ENCODE assay signal across 18 cellular contexts in genomic region chr7:152014722-152015121, GRCh38. TPM values are rescaled to one million over a fixed set of nuclear protein-coding genes. Genes with fewer than 3 reads are reported as not detected.
DNase-seq lines count a peak whose midpoint lies in the region; ATAC-seq and TF ChIP-seq lines count a peak whose summit lies in the region.
"Had no signal": no experiment of that assay in that cellular context is flagged by ENCODE, and none has a peak within 500 bp of the region (broad histone marks: within the 10 kb centered on the region; RNA-seq: fewer than 3 reads in every experiment).

No MANE protein-coding gene starts in this region.

- H3K9me3 Mint-ChIP-seq in stimulated activated naive CD8-positive, alpha-beta T cell treated with anti-CD3 and anti-CD28 coated beads, Interleukin-15, Interleukin-2, amounts not matched to agents 100 ng/mL and 50 ng/mL, for 24 hours, result no peaks in the 10 kb centered on the region
- peaks cover 0 to 6% of the 10 kb centered on the region in 2 donors for H3K9me3 Mint-ChIP-seq in stimulated activated naive CD8-positive, alpha-beta T cell treated with anti-CD3 and anti-CD28 coated beads, Interleukin-15, amount 100 ng/mL, for 72 hours
- H3K9me3 Mint-ChIP-seq: CD4-positive, alpha-beta T cell had no signal

- no peaks in the 10 kb centered on the region for H3K27me3 Mint-ChIP-seq in stimulated activated naive CD8-positive, alpha-beta T cell treated with anti-CD3 and anti-CD28 coated beads, Interleukin-15, Interleukin-2, amounts not matched to agents 100 ng/mL and 50 ng/mL, for 24 hours
- no peaks in the 10 kb centered on the region for H3K27me3 Mint-ChIP-seq in stimulated activated naive CD8-positive, alpha-beta T cell treated with anti-CD3 and anti-CD28 coated beads, Interleukin-15, amount 100 ng/mL, for 72 hours

- no peaks in the 10 kb centered on the region for H3K36me3 Mint-ChIP-seq in stimulated activated naive CD8-positive, alpha-beta T cell treated with anti-CD3 and anti-CD28 coated beads, Interleukin-15, Interleukin-2, amounts not matched to agents 100 ng/mL and 50 ng/mL, for 24 hours (ENCODE audit: low read depth)

- H3K4me3 ChIP-seq in liver (ENCODE audit: low read depth in 1 of 3, low read length in 3 of 3) (no peak overlapping the region), stomach (no peak overlapping the region)
- H3K4me3 ChIP-seq: A549 had no signal

- TF ChIP-seq POLR2A in stomach (IDR thresholded peaks at IDR 0.05), result no peak

- H3K27me3 ChIP-seq in liver (ENCODE audit: control insufficient read depth in 4 of 4, insufficient read depth in 4 of 4, low read length in 3 of 4) (no peaks in the 10 kb centered on the region), stomach (no peaks in the 10 kb centered on the region)

- no peak overlapping the region for H3K4me3 Mint-ChIP-seq in stimulated activated naive CD8-positive, alpha-beta T cell treated with anti-CD3 and anti-CD28 coated beads, Interleukin-15, Interleukin-2, amounts not matched to agents 100 ng/mL and 50 ng/mL, for 24 hours
- H3K4me3 Mint-ChIP-seq in stimulated activated naive CD8-positive, alpha-beta T cell treated with anti-CD3 and anti-CD28 coated beads, Interleukin-15, amount 100 ng/mL, for 72 hours, result no peak overlapping the region
- H3K4me3 Mint-ChIP-seq: CD4-positive, alpha-beta T cell; H9 had no signal

- H3K36me3 ChIP-seq in liver (ENCODE audit: control insufficient read depth in 4 of 4, insufficient read depth in 3 of 4, low read depth in 1 of 4, low read length in 3 of 4) (no peaks in the 10 kb centered on the region), stomach (no peaks in the 10 kb centered on the region)

- H3K4me1 ChIP-seq in liver (ENCODE audit: control insufficient read depth in 4 of 4, insufficient read depth in 4 of 4, low read length in 3 of 4) (no peaks in the 10 kb centered on the region), stomach (no peaks in the 10 kb centered on the region)
- H3K4me1 ChIP-seq: A549, Caco-2 had no signal

- peak overlapping the region; percentile 3 for H3K27ac Mint-ChIP-seq in stimulated activated naive CD8-positive, alpha-beta T cell treated with anti-CD3 and anti-CD28 coated beads, Interleukin-15, Interleukin-2, amounts not matched to agents 100 ng/mL and 50 ng/mL, for 24 hours
- no peak overlapping the region for H3K27ac Mint-ChIP-seq in stimulated activated naive CD8-positive, alpha-beta T cell treated with anti-CD3 and anti-CD28 coated beads, Interleukin-15, amount 100 ng/mL, for 72 hours
- H3K27ac Mint-ChIP-seq: CD4-positive, alpha-beta T cell had no signal

- no peak for ATAC-seq in stimulated activated naive CD8-positive, alpha-beta T cell treated with anti-CD3 and anti-CD28 coated beads, Interleukin-15, amount 100 ng/mL, for 72 hours
- ATAC-seq: A549 had no signal

- H3K9ac ChIP-seq in liver (ENCODE audit: low read depth in 1 of 2, low read length in 2 of 2), result no peak overlapping the region

- intact Hi-C loops in stomach (cut with DNase I; ENCODE audit: low total_unique reads), result no loop called here

- no peak for TF ChIP-seq EP300 in stomach (IDR thresholded peaks at IDR 0.05)

- no peak for DNase-seq in stimulated activated naive CD8-positive, alpha-beta T cell treated with anti-CD3 and anti-CD28 coated beads, Interleukin-15, amount 100 ng/mL, for 72 hours
- DNase-seq in NCI-H774 (lab: John Stamatoyannopoulos, UW), result peak; percentile 42
- peak; percentile 34 for DNase-seq in stomach
- no peak for DNase-seq in NOMO-1 treated with DMSO at 0.1 percent for 48 hours (lab: John Stamatoyannopoulos, UW; ENCODE audit: unreplicated experiment)
- no peak for DNase-seq in stimulated activated CD4-positive, alpha-beta T cell treated with anti-CD3 and anti-CD28 coated beads, Interleukin-15, amount 100 ng/mL, for 24 hours
- DNase-seq in medulla oblongata (ENCODE audit: extremely low spot score), result no peak
- DNase-seq: AML-193; Caco-2; CD4-positive, alpha-beta T cell; DMS79 treated with DMSO at 0.1 percent for 48 hours; GF-D8; H9 had no signal

- no peak overlapping the region for H3K27ac ChIP-seq in liver (ENCODE audit: low read depth in 1 of 2, low read length in 2 of 2)
- H3K27ac ChIP-seq in stomach, result peak overlapping the region in 1 of 5 donors; percentile 45
- H3K27ac ChIP-seq: A549, C4-2B had no signal

- no peak for TF ChIP-seq CTCF in liver (IDR thresholded peaks at IDR 0.05; ENCODE audit: low read depth, low read length, missing input control)
- TF ChIP-seq CTCF in stomach (IDR thresholded peaks at IDR 0.05), result no peak

- no peaks in the 10 kb centered on the region for H3K4me1 Mint-ChIP-seq in stimulated activated naive CD8-positive, alpha-beta T cell treated with anti-CD3 and anti-CD28 coated beads, Interleukin-15, Interleukin-2, amounts not matched to agents 100 ng/mL and 50 ng/mL, for 24 hours (ENCODE audit: low read depth)
- no peaks in the 10 kb centered on the region for H3K4me1 Mint-ChIP-seq in stimulated activated naive CD8-positive, alpha-beta T cell treated with anti-CD3 and anti-CD28 coated beads, Interleukin-15, amount 100 ng/mL, for 72 hours
- H3K4me1 Mint-ChIP-seq: H9 had no signal

- H3K9me3 ChIP-seq in liver (ENCODE audit: control insufficient read depth in 4 of 4, low read length in 3 of 4) (no peaks in the 10 kb centered on the region), stomach (no peaks in the 10 kb centered on the region)

- peak in 1 of 2 donors; percentile 21 for TF ChIP-seq RAD21 in liver (IDR thresholded peaks at IDR 0.05)

- WGBS in liver, result 45% methylated on average over 5 of the region's 5 CpGs
- WGBS in stomach, 5 donors, result 31 to 45% (median 38%) methylated on average over 5 of the region's 5 CpGs

TF ChIP-seq in liver, 16 proteins besides CTCF, POLR2A, EP300 and RAD21:
- TF ChIP-seq RXRA (IDR thresholded peaks at IDR 0.05) (peak; percentile 29 to 56), SP1 (IDR thresholded peaks at IDR 0.05) (peak; percentile 45)
- TF ChIP-seq, protein P1, sequence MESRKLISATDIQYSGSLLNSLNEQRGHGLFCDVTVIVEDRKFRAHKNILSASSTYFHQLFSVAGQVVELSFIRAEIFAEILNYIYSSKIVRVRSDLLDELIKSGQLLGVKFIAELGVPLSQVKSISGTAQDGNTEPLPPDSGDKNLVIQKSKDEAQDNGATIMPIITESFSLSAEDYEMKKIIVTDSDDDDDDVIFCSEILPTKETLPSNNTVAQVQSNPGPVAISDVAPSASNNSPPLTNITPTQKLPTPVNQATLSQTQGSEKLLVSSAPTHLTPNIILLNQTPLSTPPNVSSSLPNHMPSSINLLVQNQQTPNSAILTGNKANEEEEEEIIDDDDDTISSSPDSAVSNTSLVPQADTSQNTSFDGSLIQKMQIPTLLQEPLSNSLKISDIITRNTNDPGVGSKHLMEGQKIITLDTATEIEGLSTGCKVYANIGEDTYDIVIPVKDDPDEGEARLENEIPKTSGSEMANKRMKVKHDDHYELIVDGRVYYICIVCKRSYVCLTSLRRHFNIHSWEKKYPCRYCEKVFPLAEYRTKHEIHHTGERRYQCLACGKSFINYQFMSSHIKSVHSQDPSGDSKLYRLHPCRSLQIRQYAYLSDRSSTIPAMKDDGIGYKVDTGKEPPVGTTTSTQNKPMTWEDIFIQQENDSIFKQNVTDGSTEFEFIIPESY (IDR thresholded peaks at IDR 0.05), result no peak

RNA-seq across cellular contexts. Expression of gene GALNT11, which starts 10.8 kb away (rescaled TPM):
- 10 to 100 TPM; 14.4 to 21.8 TPM for total RNA-seq in liver
- polyA plus RNA-seq in liver, result 10 to 100 TPM; 12.0 to 13.1 TPM
- 100 to 1,000 TPM in 1 of 5 donors, 10 to 100 TPM in 4; 21.4 to 331 (median 36.5) TPM for total RNA-seq in stomach
- polyA plus RNA-seq in stomach, result 10 to 100 TPM; 13.6 to 16.6 (median 15.9) TPM

RNA-seq across cellular contexts. Expression of gene GALNTL5, which starts 58.5 kb away (rescaled TPM):
- total RNA-seq in liver, result not detected
- polyA plus RNA-seq in liver, result not detected
- total RNA-seq in stomach, result not detected
- not detected for polyA plus RNA-seq in stomach
- total RNA-seq: Caco-2; CD4-positive, alpha-beta T cell; H1; H9 had no signal
- polyA plus RNA-seq: A549, BJ had no signal

Comparison
In these comparisons a context has a peak if more than half of its experiments do, and no peak if none do; other contexts are left out.
1. DNase-seq: peak in NCI-H774 (single experiment) and stomach (single experiment); none in stimulated activated naive CD8-positive, alpha-beta T cell treated with anti-CD3 and anti-CD28 coated beads, Interleukin-15, amount 100 ng/mL, for 72 hours (0 of 2), NOMO-1 treated with DMSO at 0.1 percent for 48 hours (single experiment), stimulated activated CD4-positive, alpha-beta T cell treated with anti-CD3 and anti-CD28 coated beads, Interleukin-15, amount 100 ng/mL, for 24 hours (single experiment) and medulla oblongata (single experiment).